18 cellular contexts compared by ENCODE assay signal in the genomic region with DNA sequence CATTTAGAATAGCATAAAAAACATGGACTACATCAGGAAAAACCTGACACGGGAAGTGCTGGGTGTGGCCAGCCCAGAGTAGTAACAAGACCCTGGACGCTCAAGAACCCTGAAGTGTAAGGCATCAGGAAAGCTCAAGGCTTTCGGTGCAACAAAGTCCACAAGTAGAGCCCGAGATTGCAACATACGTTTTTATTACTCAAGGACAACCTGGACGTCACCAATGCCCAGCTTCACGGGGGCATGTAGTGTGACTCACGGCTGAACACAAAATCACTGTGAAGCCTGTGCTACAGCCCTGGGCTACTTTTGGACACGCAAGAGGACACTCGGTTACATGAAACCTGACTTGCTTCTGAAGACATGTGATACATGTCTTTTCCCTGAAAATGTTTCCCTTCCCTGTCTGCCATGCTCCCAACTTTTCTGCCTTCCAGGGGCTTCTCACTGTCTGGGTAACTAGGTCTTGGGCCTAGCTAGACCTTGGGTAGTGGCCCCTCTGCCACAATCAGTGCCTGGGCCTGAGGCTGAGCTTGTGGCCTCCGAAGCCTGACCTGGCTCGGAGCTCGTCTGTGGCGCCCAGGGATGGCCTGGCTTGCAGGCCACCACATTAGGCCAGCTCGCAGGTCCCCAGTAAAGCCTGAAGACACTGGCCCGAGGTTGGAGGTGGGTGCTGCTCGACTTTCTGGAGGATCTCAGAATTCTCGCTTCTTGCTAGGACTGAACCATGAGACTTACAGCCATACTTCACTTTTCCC. TPM values are rescaled to one million over a fixed set of nuclear protein-coding genes. Genes with fewer than 3 reads are reported as not detected.
DNase-seq lines count a peak whose midpoint lies in the region; ATAC-seq, FAIRE-seq and TF ChIP-seq lines count a peak whose summit lies in the region.
"Had no signal": no experiment of that assay in that cellular context is flagged by ENCODE, and none has a peak within 500 bp of the region (broad histone marks: within the 10 kb centered on the region; RNA-seq: fewer than 3 reads in every experiment).

No MANE protein-coding gene starts in this region.

- no peak overlapping the region for H3K27ac Mint-ChIP-seq in immature natural killer cell
- H3K27ac Mint-ChIP-seq: activated T-helper 17 cell treated with anti-CD3 and anti-CD28 coated beads, Interleukin-2, amount 50 U/mL, for 72 hours had no signal

- H3K4me1 ChIP-seq in gastrocnemius medialis, result peaks cover 3 to 6% of the 10 kb centered on the region in 2 donors
- H3K4me1 ChIP-seq: ascending aorta had no signal

- no peaks in the 10 kb centered on the region for H3K27me3 ChIP-seq in gastrocnemius medialis
- H3K27me3 ChIP-seq: ascending aorta had no signal

- TF ChIP-seq CTCF in fibroblast of villous mesenchyme (IDR thresholded peaks at IDR 0.05; ENCODE audit: insufficient read depth, low read depth, low read length), result no peak
- TF ChIP-seq CTCF in gastrocnemius medialis (IDR thresholded peaks at IDR 0.05 in 4 of 5, conservative IDR thresholded peaks at IDR 0.05 in 1 of 5), result no peak

- DNase-seq in GM12891 (ENCODE audit: insufficient read length, low spot score) (no peak), RKO (ENCODE audit: low spot score) (peak; percentile 30), fibroblast of villous mesenchyme (ENCODE audit: low read depth) (peak; percentile 60), gastrocnemius medialis (peak; percentile 62 to 87), pons (ENCODE audit: low spot score) (no peak), immature natural killer cell (no peak), T-helper 2 cell (no peak)
- no peak for DNase-seq in stimulated activated naive CD4-positive, alpha-beta T cell treated with Interleukin-2 at 50 U/mL for 16 hours (lab: John Stamatoyannopoulos, UW)
- DNase-seq: activated CD4-positive, alpha-beta T cell treated with anti-CD3 and anti-CD28 coated beads, Interleukin-2, amount 50 U/mL, for 4 hours; dermis blood vessel endothelial cell; KBM-7; NCI-H1930; NCI-H748 treated with DMSO at 0.1 percent for 48 hours; nucleus accumbens; T1000 had no signal

- peaks cover 0 to 5% of the 10 kb centered on the region in 2 donors for H3K36me3 ChIP-seq in gastrocnemius medialis
- H3K36me3 ChIP-seq: thoracic aorta had no signal

- peaks cover 0 to 5% (median 3%) of the 10 kb centered on the region in 3 donors for H3K27me3 Mint-ChIP-seq in immature natural killer cell (ENCODE audit: low read depth in 3 of 3)
- H3K27me3 Mint-ChIP-seq: activated T-helper 17 cell treated with anti-CD3 and anti-CD28 coated beads, Interleukin-2, amount 50 U/mL, for 72 hours had no signal

- in situ Hi-C loops in gastrocnemius medialis (cut with MboI; ENCODE audit: low sequenced_read_pairs in 4 of 4), result loop anchor here in 1 of 4 donors (5.0 kb wide), 1 partner anchor 42 kb away; no protein-coding TSS in a partner anchor

- peak overlapping the region; percentile 80 to 90 (median 86) for H3K27ac ChIP-seq in gastrocnemius medialis
- H3K27ac ChIP-seq: ascending aorta, thoracic aorta had no signal

- H3K4me3 ChIP-seq in fibroblast of villous mesenchyme (ENCODE audit: low read depth, low read length) (no peak overlapping the region), gastrocnemius medialis (no peak overlapping the region)
- H3K4me3 ChIP-seq: ascending aorta, thoracic aorta had no signal

- intact Hi-C loops in gastrocnemius medialis (cut with DNase I; ENCODE audit: low total_unique reads), result no loop called here

- H3K9me3 ChIP-seq in gastrocnemius medialis, result no peaks in the 10 kb centered on the region
- H3K9me3 ChIP-seq: ascending aorta, thoracic aorta had no signal

- no peak overlapping the region for H3K4me3 Mint-ChIP-seq in immature natural killer cell
- H3K4me3 Mint-ChIP-seq: activated T-helper 17 cell treated with anti-CD3 and anti-CD28 coated beads, Interleukin-2, amount 50 U/mL, for 72 hours had no signal

- H3K9me3 Mint-ChIP-seq in immature natural killer cell, result no peaks in the 10 kb centered on the region
- H3K9me3 Mint-ChIP-seq: activated T-helper 17 cell treated with anti-CD3 and anti-CD28 coated beads, Interleukin-2, amount 50 U/mL, for 72 hours had no signal

- H3K36me3 Mint-ChIP-seq in immature natural killer cell, result peaks cover 3 to 6% (median 5%) of the 10 kb centered on the region in 3 donors

- ATAC-seq in gastrocnemius medialis, result peak; percentile 96 to 98
- ATAC-seq: activated T-helper 17 cell treated with anti-CD3 and anti-CD28 coated beads, Interleukin-2, amount 50 U/mL, for 72 hours had no signal

- no peak for FAIRE-seq in GM12891 (lab: Jason Lieb, UNC)

- H3K4me1 Mint-ChIP-seq in immature natural killer cell, result peaks cover 5 to 7% of the 10 kb centered on the region in 2 donors
- H3K4me1 Mint-ChIP-seq: activated T-helper 17 cell treated with anti-CD3 and anti-CD28 coated beads, Interleukin-2, amount 50 U/mL, for 72 hours had no signal

- TF ChIP-seq POLR2A in GM12891 (IDR thresholded peaks at IDR 0.05; ENCODE audit: low read depth, low read length) (no peak), gastrocnemius medialis (IDR thresholded peaks at IDR 0.05) (no peak)

TF ChIP-seq in GM12891, 5 proteins besides CTCF, POLR2A, EP300 and RAD21:
- TF ChIP-seq PAX5 (IDR thresholded peaks at IDR 0.05; ENCODE audit: insufficient read depth, low read length, severe bottlenecking) (no peak), POLR2AphosphoS5 (IDR thresholded peaks at IDR 0.05; ENCODE audit: low read depth, low read length) (peak; percentile 15; the same call in 1 of the 2 replicates)

RNA-seq across cellular contexts. Expression of a gene that starts 9.2 kb away (rescaled TPM):
- polyA plus RNA-seq in GM12891 (2012; ENCODE audit: low read depth, missing spikeins), result 41.7 TPM
- total RNA-seq in fibroblast of villous mesenchyme, result 62.6 and 102 TPM in 2 replicates
- total RNA-seq in gastrocnemius medialis, result 100 to 1,000 TPM in 3 of 4 donors, 10 to 100 TPM in 1; 73.9 to 157 (median 115) TPM
- 10 to 100 TPM; 39.0 to 81.9 (median 46.6) TPM for polyA plus RNA-seq in immature natural killer cell

RNA-seq across cellular contexts. Expression of a gene that starts 38.0 kb away (rescaled TPM):
- 1.6 TPM for polyA plus RNA-seq in GM12891 (2012; ENCODE audit: low read depth, missing spikeins)
- total RNA-seq in fibroblast of villous mesenchyme (5.2 and 7.1 TPM in 2 replicates), gastrocnemius medialis (1 to 10 TPM; 1.3 to 8.6 (median 3.8) TPM)
- 10 to 100 TPM in 1 of 3 donors, 1 to 10 TPM in 2; 4.1 to 17.5 (median 5.2) TPM for polyA plus RNA-seq in immature natural killer cell

RNA-seq across cellular contexts. Expression of a gene that starts 38.9 kb away (rescaled TPM):
- polyA plus RNA-seq in GM12891 (2012; ENCODE audit: low read depth, missing spikeins), result 21.1 TPM
- total RNA-seq in fibroblast of villous mesenchyme, result 28.1 and 28.3 TPM in 2 replicates
- total RNA-seq in gastrocnemius medialis, result 10 to 100 TPM; 15.9 to 56.4 (median 51.8) TPM
- 10 to 100 TPM in 1 of 3 donors, 1 to 10 TPM in 2; 1.0 to 14.6 (median 2.9) TPM for polyA plus RNA-seq in immature natural killer cell

Comparison
In these comparisons a context has a peak if more than half of its experiments do, and no peak if none do; other contexts are left out.
1. DNase-seq: peak in RKO (single experiment), fibroblast of villous mesenchyme (single experiment) and gastrocnemius medialis (2 of 2); none in GM12891 (single experiment), pons (single experiment), stimulated activated naive CD4-positive, alpha-beta T cell treated with Interleukin-2 at 50 U/mL for 16 hours (single experiment), immature natural killer cell (0 of 3) and T-helper 2 cell (0 of 5).